18 cellular contexts compared by ENCODE assay signal in genomic region chr21:32735524-32735923, GRCh38. TPM values are rescaled to one million over a fixed set of nuclear protein-coding genes. Genes with fewer than 3 reads are reported as not detected.
DNase-seq lines count a peak whose midpoint lies in the region; ATAC-seq lines count a peak whose summit lies in the region.
"Had no signal": no experiment of that assay in that cellular context is flagged by ENCODE, and none has a peak within 500 bp of the region (broad histone marks: within the 10 kb centered on the region; RNA-seq: fewer than 3 reads in every experiment).

No MANE protein-coding gene starts in this region.

- peaks cover 48% of the 10 kb centered on the region for H3K4me1 Mint-ChIP-seq in activated naive CD8-positive, alpha-beta T cell (ENCODE audit: low read depth)
- H3K4me1 Mint-ChIP-seq in activated naive CD8-positive, alpha-beta T cell treated with anti-CD3 and anti-CD28 coated beads for 36 hours: peaks cover 34% of the 10 kb centered on the region
- H3K4me1 Mint-ChIP-seq in activated CD8-positive, alpha-beta T cell treated with anti-CD3 and anti-CD28 coated beads, Interleukin-2, amount 10 ng/mL, durations not matched to agents 7 days and 5 days (ENCODE audit: low read depth): peaks cover 10% of the 10 kb centered on the region
- peaks cover 11 to 29% (median 26%) of the 10 kb centered on the region in 4 donors for H3K4me1 Mint-ChIP-seq in naive thymus-derived CD8-positive, alpha-beta T cell
- H3K4me1 Mint-ChIP-seq: IgD-negative memory B cell had no signal

- no peak for DNase-seq in activated CD4-positive, CD25-positive, alpha-beta regulatory T cell treated with anti-CD3 and anti-CD28 coated beads, Interleukin-2, amount 50 U/mL, for 72 hours
- DNase-seq in activated naive CD8-positive, alpha-beta T cell treated with anti-CD3 and anti-CD28 coated beads for 36 hours: no peak
- DNase-seq in activated CD8-positive, alpha-beta T cell treated with anti-CD3 and anti-CD28 coated beads, Interleukin-2, amount 10 ng/mL, durations not matched to agents 7 days and 5 days: no peak
- DNase-seq in naive thymus-derived CD8-positive, alpha-beta T cell: no peak
- DNase-seq: CD8-positive, alpha-beta memory T cell; GF-D8; GOT3; MV-4-11; NCI-H1417 treated with DMSO at 0.1 percent for 48 hours; NCI-H2029; NCI-H2171 treated with DMSO at 0.1 percent for 48 hours; NCI-H510A treated with DMSO at 0.1 percent for 48 hours had no signal

- H3K9me3 Mint-ChIP-seq in activated naive CD8-positive, alpha-beta T cell (ENCODE audit: low read depth): no peaks in the 10 kb centered on the region
- H3K9me3 Mint-ChIP-seq in activated naive CD8-positive, alpha-beta T cell treated with anti-CD3 and anti-CD28 coated beads for 36 hours: peaks cover 3% of the 10 kb centered on the region
- H3K9me3 Mint-ChIP-seq in activated CD8-positive, alpha-beta T cell treated with anti-CD3 and anti-CD28 coated beads, Interleukin-2, amount 10 ng/mL, durations not matched to agents 7 days and 5 days (ENCODE audit: insufficient read depth): no peaks in the 10 kb centered on the region
- H3K9me3 Mint-ChIP-seq in naive thymus-derived CD8-positive, alpha-beta T cell: no peaks in the 10 kb centered on the region
- H3K9me3 Mint-ChIP-seq: CD8-positive, alpha-beta memory T cell; IgD-negative memory B cell had no signal

- peak overlapping the region; percentile 86 for H3K27ac Mint-ChIP-seq in activated naive CD8-positive, alpha-beta T cell
- no peak overlapping the region for H3K27ac Mint-ChIP-seq in activated naive CD8-positive, alpha-beta T cell treated with anti-CD3 and anti-CD28 coated beads for 36 hours
- peak overlapping the region; percentile 30 for H3K27ac Mint-ChIP-seq in activated CD8-positive, alpha-beta T cell treated with anti-CD3 and anti-CD28 coated beads, Interleukin-2, amount 10 ng/mL, durations not matched to agents 7 days and 5 days
- H3K27ac Mint-ChIP-seq in naive thymus-derived CD8-positive, alpha-beta T cell: peak overlapping the region in 6 of 10 donors; percentile 14 to 69 (median 29)
- H3K27ac Mint-ChIP-seq: IgD-negative memory B cell had no signal

- CTCF ChIA-PET in activated CD8-positive, alpha-beta T cell treated with anti-CD3 and anti-CD28 coated beads, Interleukin-2, amount 10 ng/mL, durations not matched to agents 7 days and 5 days (lab: Charles Lee): interaction anchor here (1.9 kb wide), 1 partner anchor 12 kb away, joined by 5 read pairs; no protein-coding TSS in a partner anchor

- peak; percentile 60 to 68 for ATAC-seq in activated CD4-positive, CD25-positive, alpha-beta regulatory T cell treated with anti-CD3 and anti-CD28 coated beads, Interleukin-2, amount 50 U/mL, for 24 hours
- ATAC-seq in activated CD8-positive, alpha-beta T cell treated with anti-CD3 and anti-CD28 coated beads, Interleukin-2, amount 10 ng/mL, durations not matched to agents 7 days and 5 days: no peak
- no peak for ATAC-seq in naive thymus-derived CD8-positive, alpha-beta T cell
- ATAC-seq in esophagus mucosa (no peak), HG03565 (IDR thresholded peaks at IDR 0.05; ENCODE audit: unreplicated experiment) (no peak)
- ATAC-seq: Panc1 had no signal

- no peaks in the 10 kb centered on the region for H3K27me3 Mint-ChIP-seq in activated naive CD8-positive, alpha-beta T cell
- H3K27me3 Mint-ChIP-seq in activated naive CD8-positive, alpha-beta T cell treated with anti-CD3 and anti-CD28 coated beads for 36 hours: no peaks in the 10 kb centered on the region
- H3K27me3 Mint-ChIP-seq in activated CD8-positive, alpha-beta T cell treated with anti-CD3 and anti-CD28 coated beads, Interleukin-2, amount 10 ng/mL, durations not matched to agents 7 days and 5 days (ENCODE audit: low read depth): no peaks in the 10 kb centered on the region
- no peaks in the 10 kb centered on the region for H3K27me3 Mint-ChIP-seq in naive thymus-derived CD8-positive, alpha-beta T cell
- H3K27me3 Mint-ChIP-seq: CD8-positive, alpha-beta memory T cell; IgD-negative memory B cell had no signal

- POLR2A ChIA-PET in activated CD8-positive, alpha-beta T cell treated with anti-CD3 and anti-CD28 coated beads, Interleukin-2, amount 10 ng/mL, durations not matched to agents 7 days and 5 days (lab: Charles Lee): no interaction called here
- POLR2A ChIA-PET in naive thymus-derived CD8-positive, alpha-beta T cell (lab: Charles Lee): no interaction called here

- H3K4me3 Mint-ChIP-seq in activated naive CD8-positive, alpha-beta T cell: no peak overlapping the region
- no peak overlapping the region for H3K4me3 Mint-ChIP-seq in activated naive CD8-positive, alpha-beta T cell treated with anti-CD3 and anti-CD28 coated beads for 36 hours
- no peak overlapping the region for H3K4me3 Mint-ChIP-seq in activated CD8-positive, alpha-beta T cell treated with anti-CD3 and anti-CD28 coated beads, Interleukin-2, amount 10 ng/mL, durations not matched to agents 7 days and 5 days
- no peak overlapping the region for H3K4me3 Mint-ChIP-seq in naive thymus-derived CD8-positive, alpha-beta T cell
- H3K4me3 Mint-ChIP-seq: CD8-positive, alpha-beta memory T cell; IgD-negative memory B cell had no signal

- H3K36me3 Mint-ChIP-seq in activated naive CD8-positive, alpha-beta T cell: peaks cover 23% of the 10 kb centered on the region
- H3K36me3 Mint-ChIP-seq in activated naive CD8-positive, alpha-beta T cell treated with anti-CD3 and anti-CD28 coated beads for 36 hours: peaks cover 38% of the 10 kb centered on the region
- peaks cover 41% of the 10 kb centered on the region for H3K36me3 Mint-ChIP-seq in activated CD8-positive, alpha-beta T cell treated with anti-CD3 and anti-CD28 coated beads, Interleukin-2, amount 10 ng/mL, durations not matched to agents 7 days and 5 days (ENCODE audit: low read depth)
- H3K36me3 Mint-ChIP-seq in naive thymus-derived CD8-positive, alpha-beta T cell: peaks cover 0 to 56% (median 15%) of the 10 kb centered on the region in 3 donors

RNA-seq across cellular contexts. Expression of gene SYNJ1, which starts 7.7 kb away (rescaled TPM):
- 1 to 10 TPM; 6.3 to 6.6 TPM for total RNA-seq in activated naive CD8-positive, alpha-beta T cell treated with anti-CD3 and anti-CD28 coated beads for 36 hours
- 10 to 100 TPM; 16.0 to 21.8 TPM for total RNA-seq in activated CD8-positive, alpha-beta T cell treated with anti-CD3 and anti-CD28 coated beads, Interleukin-2, amount 10 ng/mL, durations not matched to agents 7 days and 5 days
- 10 to 100 TPM; 19.6 to 20.8 TPM for total RNA-seq in naive thymus-derived CD8-positive, alpha-beta T cell
- polyA plus RNA-seq in naive thymus-derived CD8-positive, alpha-beta T cell: 1 to 10 TPM; 2.5 to 8.0 (median 6.0) TPM
- 4.9 TPM for total RNA-seq in esophagus mucosa

RNA-seq across cellular contexts. Expression of gene PAXBP1, which starts 36.0 kb away (rescaled TPM):
- 10 to 100 TPM; 42.1 to 44.8 TPM for total RNA-seq in activated naive CD8-positive, alpha-beta T cell treated with anti-CD3 and anti-CD28 coated beads for 36 hours
- 10 to 100 TPM; 48.4 to 52.7 TPM for total RNA-seq in activated CD8-positive, alpha-beta T cell treated with anti-CD3 and anti-CD28 coated beads, Interleukin-2, amount 10 ng/mL, durations not matched to agents 7 days and 5 days
- total RNA-seq in naive thymus-derived CD8-positive, alpha-beta T cell: 10 to 100 TPM; 69.7 to 74.3 TPM
- 10 to 100 TPM in 1 of 3 donors, 1 to 10 TPM in 2; 6.1 to 12.1 (median 6.2) TPM for polyA plus RNA-seq in naive thymus-derived CD8-positive, alpha-beta T cell
- total RNA-seq in esophagus mucosa: 16.5 TPM

Comparison
In these comparisons a context has a peak if more than half of its experiments do, and no peak if none do; other contexts are left out.
1. ATAC-seq: peak in activated CD4-positive, CD25-positive, alpha-beta regulatory T cell treated with anti-CD3 and anti-CD28 coated beads, Interleukin-2, amount 50 U/mL, for 24 hours (2 of 2); none in activated CD8-positive, alpha-beta T cell treated with anti-CD3 and anti-CD28 coated beads, Interleukin-2, amount 10 ng/mL, durations not matched to agents 7 days and 5 days (single experiment), naive thymus-derived CD8-positive, alpha-beta T cell (0 of 2), esophagus mucosa (single experiment) and HG03565 (single experiment).